ENCODE assay signal across 1 cellular context in genomic region chr7:108313086-108313485, GRCh38.
TF ChIP-seq lines count a peak whose summit lies in the region.

No MANE protein-coding gene starts in this region.

TF ChIP-seq in WTC11, 78 proteins besides CTCF, POLR2A, EP300 and RAD21 (continued from another document):
- TF ChIP-seq ARID4B (CRISPR knock-in tag; IDR thresholded peaks at IDR 0.05; ENCODE audit: borderline replicate concordance), result no peak
- TF ChIP-seq ZNF423 (CRISPR knock-in tag; IDR thresholded peaks at IDR 0.05), result no peak
- TF ChIP-seq RELA (CRISPR knock-in tag; IDR thresholded peaks at IDR 0.05; ENCODE audit: borderline replicate concordance), result no peak
- TF ChIP-seq RORB (CRISPR knock-in tag; IDR thresholded peaks at IDR 0.05), result no peak
- TF ChIP-seq EMX1 (CRISPR knock-in tag; IDR thresholded peaks at IDR 0.05), result no peak
- TF ChIP-seq ERG (CRISPR knock-in tag; IDR thresholded peaks at IDR 0.05), result no peak
- no peak for TF ChIP-seq FOXP4 (CRISPR knock-in tag; IDR thresholded peaks at IDR 0.05)
- TF ChIP-seq HMGXB4 (CRISPR knock-in tag; IDR thresholded peaks at IDR 0.05), result no peak
- no peak for TF ChIP-seq MLX (CRISPR knock-in tag; IDR thresholded peaks at IDR 0.05)
- no peak for TF ChIP-seq OVOL2 (CRISPR knock-in tag; IDR thresholded peaks at IDR 0.05; ENCODE audit: borderline replicate concordance)
- no peak for TF ChIP-seq ELF4 (CRISPR knock-in tag; IDR thresholded peaks at IDR 0.05; ENCODE audit: low read depth)
- TF ChIP-seq TEAD1 (CRISPR knock-in tag; IDR thresholded peaks at IDR 0.05), result no peak
TF ChIP-seq in WTC11: peak in this region for 0.
